ENCODE assay signal across 8 cellular contexts in genomic region chr5:150356575-150357284, GRCh38. TPM values are rescaled to one million over a fixed set of nuclear protein-coding genes. Genes with fewer than 3 reads are reported as not detected.
DNase-seq lines count a peak whose midpoint lies in the region; ATAC-seq and TF ChIP-seq lines count a peak whose summit lies in the region.

No MANE protein-coding gene starts in this region.

- H3K27me3 ChIP-seq in body of pancreas, result no peaks in the 10 kb centered on the region
- H3K27me3 ChIP-seq in mesendoderm (ENCODE audit: insufficient read depth, low read length, poor library complexity), result no peaks in the 10 kb centered on the region

- ATAC-seq in body of pancreas (peak; percentile 3), HG03520 (IDR thresholded peaks at IDR 0.05; ENCODE audit: unreplicated experiment) (no peak)

- H4K8ac ChIP-seq in mesendoderm (ENCODE audit: low read depth, low read length), result no peak overlapping the region

- TF ChIP-seq CTCF in body of pancreas (IDR thresholded peaks at IDR 0.05), result no peak
- no peak for TF ChIP-seq CTCF in type B pancreatic cell (conservative IDR thresholded peaks at IDR 0.05)

- no peaks in the 10 kb centered on the region for H3K27me3 Mint-ChIP-seq in activated naive CD4-positive, alpha-beta T cell treated with anti-CD3 and anti-CD28 coated beads, Interleukin-2, amount 50 U/mL, for 24 hours
- H3K27me3 Mint-ChIP-seq in type B pancreatic cell, result peaks cover 4% of the 10 kb centered on the region

- DNase-seq in activated naive CD4-positive, alpha-beta T cell (lab: John Stamatoyannopoulos, UW), result no peak
- no peak for DNase-seq in body of pancreas
- DNase-seq in mesendoderm, result no peak
- no peak for DNase-seq in type B pancreatic cell (ENCODE audit: extremely low spot score, unreplicated experiment)
- no peak for DNase-seq in stimulated activated CD4-positive, alpha-beta T cell treated with anti-CD3 and anti-CD28 coated beads, Interleukin-2, amount 100 ng/mL, for 48 hours
- no peak for DNase-seq in NCI-H2107 (lab: John Stamatoyannopoulos, UW)

- no peaks in the 10 kb centered on the region for H3K9me3 ChIP-seq in body of pancreas

- H4K5ac ChIP-seq in mesendoderm (ENCODE audit: low read length), result peak overlapping the region; percentile 99

- H3K4me3 Mint-ChIP-seq in activated naive CD4-positive, alpha-beta T cell treated with anti-CD3 and anti-CD28 coated beads, Interleukin-2, amount 50 U/mL, for 24 hours, result peak overlapping the region; percentile 92
- peak overlapping the region; percentile 93 for H3K4me3 Mint-ChIP-seq in type B pancreatic cell

- H3K4me1 Mint-ChIP-seq in activated naive CD4-positive, alpha-beta T cell treated with anti-CD3 and anti-CD28 coated beads, Interleukin-2, amount 50 U/mL, for 24 hours, result peaks cover 34% of the 10 kb centered on the region
- H3K4me1 Mint-ChIP-seq in type B pancreatic cell (ENCODE audit: unreplicated experiment), result peaks cover 27% of the 10 kb centered on the region

- H3K9ac ChIP-seq in mesendoderm (ENCODE audit: low read length), result peak overlapping the region; percentile 76

- H3K36me3 ChIP-seq in body of pancreas (replicated peaks in 1 of 2; ENCODE audit: insufficient read depth in 1 of 2, low read depth in 2 of 2) (peaks cover 0 to 4% of the 10 kb centered on the region in 2 donors), mesendoderm (ENCODE audit: control insufficient read depth, insufficient read depth, low read length) (peaks cover 8% of the 10 kb centered on the region)

- peaks cover 38% of the 10 kb centered on the region for H3K79me2 ChIP-seq in mesendoderm (ENCODE audit: control insufficient read depth, insufficient read depth, low read length)

- peak overlapping the region; percentile 85 for H3K56ac ChIP-seq in mesendoderm (ENCODE audit: low read length)

- no peaks in the 10 kb centered on the region for H3K9me3 Mint-ChIP-seq in activated naive CD4-positive, alpha-beta T cell treated with anti-CD3 and anti-CD28 coated beads, Interleukin-2, amount 50 U/mL, for 24 hours
- no peaks in the 10 kb centered on the region for H3K9me3 Mint-ChIP-seq in type B pancreatic cell

- intact Hi-C loops in body of pancreas (cut with DNase I), result no loop called here

- peak overlapping the region in 1 of 2 donors; percentile 85 for H3K4me3 ChIP-seq in body of pancreas
- H3K4me3 ChIP-seq in mesendoderm (ENCODE audit: low read length), result no peak overlapping the region

- H3K36me3 Mint-ChIP-seq in activated naive CD4-positive, alpha-beta T cell treated with anti-CD3 and anti-CD28 coated beads, Interleukin-2, amount 50 U/mL, for 24 hours, result peaks cover 10% of the 10 kb centered on the region
- peaks cover 5% of the 10 kb centered on the region for H3K36me3 Mint-ChIP-seq in type B pancreatic cell

- TF ChIP-seq POLR2A in body of pancreas (IDR thresholded peaks at IDR 0.05), result no peak

- no peak overlapping the region for H2AK5ac ChIP-seq in mesendoderm (ENCODE audit: low read length)

- no peak overlapping the region for H2BK15ac ChIP-seq in mesendoderm (replicated peaks; ENCODE audit: low read depth)

- peak overlapping the region; percentile 81 for H3K4me2 ChIP-seq in mesendoderm (ENCODE audit: low read length)

- no peak overlapping the region for H3K18ac ChIP-seq in mesendoderm (ENCODE audit: low read length)

- no peak overlapping the region for H2BK120ac ChIP-seq in mesendoderm (ENCODE audit: low read depth, low read length)

- H2BK5ac ChIP-seq in mesendoderm (ENCODE audit: low read length), result no peak overlapping the region

- H3K27ac Mint-ChIP-seq in activated naive CD4-positive, alpha-beta T cell treated with anti-CD3 and anti-CD28 coated beads, Interleukin-2, amount 50 U/mL, for 24 hours, result peak overlapping the region; percentile 80
- peak overlapping the region; percentile 67 for H3K27ac Mint-ChIP-seq in type B pancreatic cell

- H3K4me1 ChIP-seq in body of pancreas (peaks cover 23% of the 10 kb centered on the region), mesendoderm (ENCODE audit: control insufficient read depth, low read depth, low read length) (peaks cover 4% of the 10 kb centered on the region)

- WGBS in body of pancreas, 2 donors, result 33 to 43% methylated on average over 8 to 10 of the region's 10 CpGs
- no CpG with 5 or more reads among the region's 10 CpGs for WGBS in mesendoderm (ENCODE audit: extremely low coverage, insufficient coverage, low lambda C conversion rate)

- H3K4ac ChIP-seq in mesendoderm (ENCODE audit: low read depth, low read length), result peak overlapping the region; percentile 56

- H3K27ac ChIP-seq in body of pancreas (peak overlapping the region in 2 of 4 donors; percentile 49 to 61), mesendoderm (ENCODE audit: low read depth, low read length) (no peak overlapping the region)

- peaks cover 20% of the 10 kb centered on the region for H3K79me1 ChIP-seq in mesendoderm (ENCODE audit: low read length)

- no peak overlapping the region for H3K23ac ChIP-seq in mesendoderm (ENCODE audit: low read length)

RNA-seq across cellular contexts. Expression of gene TCOF1, which starts 0.8 kb away (rescaled TPM):
- total RNA-seq in body of pancreas (10 to 100 TPM; 18.9 to 23.4 TPM), type B pancreatic cell (ENCODE audit: low replicate concordance) (42.6 and 65.3 TPM in 2 replicates)
- polyA plus RNA-seq in mesendoderm (2013, experiment 1 of 2), result 79.8 TPM
- polyA plus RNA-seq in mesendoderm (2013, experiment 2 of 2), result 80.6 TPM

RNA-seq across cellular contexts. Expression of gene ARSI, which starts 54.0 kb away (rescaled TPM):
- total RNA-seq in body of pancreas (under 1 TPM in 1 of 2 donors, not detected in 1; 0.26 TPM), type B pancreatic cell (ENCODE audit: low replicate concordance) (1.4 and 4.6 TPM in 2 replicates)
- polyA plus RNA-seq in mesendoderm (2013, experiment 1 of 2), result 2.4 TPM
- polyA plus RNA-seq in mesendoderm (2013, experiment 2 of 2), result 2.6 TPM

RNA-seq across cellular contexts. Expression of gene CD74, which starts 56.0 kb away (rescaled TPM):
- total RNA-seq in body of pancreas (100 to 1,000 TPM; 130 to 405 TPM), type B pancreatic cell (ENCODE audit: low replicate concordance) (24.9 and 37.2 TPM in 2 replicates)
- polyA plus RNA-seq in mesendoderm (2013, experiment 1 of 2), result 61.0 TPM
- polyA plus RNA-seq in mesendoderm (2013, experiment 2 of 2), result 63.7 TPM
